Comparison of ENCODE assay signal across 9 cellular contexts in the genomic region with DNA sequence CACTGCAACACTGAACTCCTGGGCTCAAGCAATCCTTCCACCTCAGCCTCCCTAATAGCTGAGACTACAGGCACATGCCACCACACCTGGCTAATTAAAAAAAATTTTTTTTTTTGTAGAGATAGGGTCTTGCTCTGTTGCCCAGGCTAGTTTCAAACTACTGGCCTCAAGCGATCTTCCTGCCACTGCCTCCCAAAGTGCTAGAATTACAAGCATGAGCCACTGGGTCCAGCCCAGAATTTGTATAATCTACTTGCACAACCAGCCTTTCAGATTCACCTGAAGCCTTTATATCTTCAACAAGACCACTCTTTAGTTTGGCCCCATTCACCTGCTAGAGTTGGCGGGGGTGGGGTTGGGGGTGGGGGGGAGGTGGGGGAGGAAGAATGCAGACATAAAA.
"Had no signal": no experiment of that assay in that cellular context is flagged by ENCODE, and none has a peak within 500 bp of the region (broad histone marks: within the 10 kb centered on the region; RNA-seq: fewer than 3 reads in every experiment).

No MANE protein-coding gene starts in this region.

- H2AFZ ChIP-seq: GM23248, GM23338 had no signal

- H3K27ac ChIP-seq: GM23248 had no signal

- H3K27ac Mint-ChIP-seq: GM23338, H9, HFFc6 had no signal

- DNase-seq: GM23248, GOT3, H7, H9, HCEC 1CT, HFFc6 had no signal

- H3K36me3 ChIP-seq: HAP-1 had no signal

- H3K9me3 Mint-ChIP-seq: H9, HFFc6 had no signal

- H3K9me3 ChIP-seq: HAP-1 had no signal

- ATAC-seq: GM23338, HCT116 had no signal

- H3K4me2 ChIP-seq: GM23338 had no signal

- H3K9ac ChIP-seq: GM23248 had no signal

- H3K4me3 ChIP-seq: GM23248, GM23338, HAP-1 had no signal

- H3K4me3 Mint-ChIP-seq: GM23338, H9, HFFc6 had no signal
